ENCODE assay signal across 1 cellular context in genomic region chr22:29820941-29821789, GRCh38.
TF ChIP-seq lines count a peak whose summit lies in the region.

No MANE protein-coding gene starts in this region.

TF ChIP-seq in K562, 482 proteins besides CTCF, POLR2A, EP300 and RAD21 (continues in another document):
- TF ChIP-seq NCOA2 (IDR thresholded peaks at IDR 0.05; ENCODE audit: partially characterized antibody in 2 of 2) (peak; percentile 17 to 86), MTA2 (IDR thresholded peaks at IDR 0.05; ENCODE audit: low read depth) (peak; percentile 74), ZNF239 (CRISPR knock-in tag; IDR thresholded peaks at IDR 0.05) (peak; percentile 19; the same call in 1 of the 2 replicates), POLR2AphosphoS5 (IDR thresholded peaks at IDR 0.05; ENCODE audit: control insufficient read depth, insufficient read depth, low read depth, low read length) (peak; percentile 95), ZNF444 (CRISPR knock-in tag; IDR thresholded peaks at IDR 0.05) (no peak), FOXM1 (IDR thresholded peaks at IDR 0.05; ENCODE audit: low read depth) (peak; percentile 78), FOXM1 (CRISPR knock-in tag; IDR thresholded peaks at IDR 0.05; ENCODE audit: low read depth) (no peak), EHMT2 (IDR thresholded peaks at IDR 0.05) (peak; percentile 9; the same call in 1 of the 2 replicates), MAZ (CRISPR knock-in tag; conservative IDR thresholded peaks at IDR 0.05 in 1 of 2, IDR thresholded peaks at IDR 0.05 in 1 of 2) (peak in 1 of 2 experiments; percentile 56; a peak in 1 of 4 replicates), GTF2F1 (IDR thresholded peaks at IDR 0.05; ENCODE audit: low read depth, low read length) (no peak), HOMEZ (CRISPR knock-in tag; IDR thresholded peaks at IDR 0.05) (no peak), CHD1 (IDR thresholded peaks at IDR 0.05; ENCODE audit: low read length) (no peak), LEF1 (IDR thresholded peaks at IDR 0.05) (peak; percentile 76), JUN (IDR thresholded peaks at IDR 0.05; ENCODE audit: borderline replicate concordance, low read depth, low read length) (peak; percentile 79), JUN (CRISPR knock-in tag; IDR thresholded peaks at IDR 0.05; ENCODE audit: borderline replicate concordance) (no peak), EZH2 (IDR thresholded peaks at IDR 0.05; ENCODE audit: borderline replicate concordance, low read depth, low read length) (no peak), ZZZ3 (IDR thresholded peaks at IDR 0.05) (no peak), TBL1XR1 (IDR thresholded peaks at IDR 0.05; ENCODE audit: low read length in 2 of 2) (peak in 1 of 2 experiments; percentile 87; a peak in 2 of 4 replicates), DACH1 (IDR thresholded peaks at IDR 0.05; ENCODE audit: partially characterized antibody) (peak; percentile 94), ZNF518B (CRISPR knock-in tag; IDR thresholded peaks at IDR 0.05) (no peak), HMBOX1 (IDR thresholded peaks at IDR 0.05) (peak; percentile 85), BCOR (IDR thresholded peaks at IDR 0.05) (peak; percentile 79), NR2C2 (CRISPR knock-in tag; IDR thresholded peaks at IDR 0.05) (no peak), NR2C2 (tag; IDR thresholded peaks at IDR 0.05) (peak; percentile 71), SNIP1 (IDR thresholded peaks at IDR 0.05; ENCODE audit: low read depth) (no peak), FOSL1 (tag; conservative IDR thresholded peaks at IDR 0.05) (peak; percentile 97), AFF1 (IDR thresholded peaks at IDR 0.05; ENCODE audit: low read depth in 1 of 2, partially characterized antibody in 2 of 2) (peak in 1 of 2 experiments; percentile 65), ZBTB33 (CRISPR knock-in tag; IDR thresholded peaks at IDR 0.05) (0 out of 2 replicates have a peak, but pooled peaks have one; percentile 29), BHLHE40 (IDR thresholded peaks at IDR 0.05; ENCODE audit: low read length) (peak; percentile 51; the same call in 1 of the 2 replicates), ELF1 (tag; IDR thresholded peaks at IDR 0.05) (peak; percentile 81), ZNF695 (CRISPR knock-in tag; IDR thresholded peaks at IDR 0.05) (no peak), HNRNPUL1 (IDR thresholded peaks at IDR 0.05; ENCODE audit: low read length) (no peak), CCNT2 (IDR thresholded peaks at IDR 0.05; ENCODE audit: borderline replicate concordance, extremely low read depth, insufficient read length, low read depth, low read length) (peak; percentile 87), ARNT (IDR thresholded peaks at IDR 0.05) (peak in 1 of 2 experiments; percentile 94; a peak in 3 of 4 replicates), THRA (IDR thresholded peaks at IDR 0.05) (no peak), ZNF318 (IDR thresholded peaks at IDR 0.05; ENCODE audit: borderline replicate concordance in 1 of 2, low read depth in 1 of 2) (peak in 1 of 2 experiments; percentile 98; a peak in 2 of 4 replicates)
